12 cellular contexts compared by ENCODE assay signal in the genomic region with DNA sequence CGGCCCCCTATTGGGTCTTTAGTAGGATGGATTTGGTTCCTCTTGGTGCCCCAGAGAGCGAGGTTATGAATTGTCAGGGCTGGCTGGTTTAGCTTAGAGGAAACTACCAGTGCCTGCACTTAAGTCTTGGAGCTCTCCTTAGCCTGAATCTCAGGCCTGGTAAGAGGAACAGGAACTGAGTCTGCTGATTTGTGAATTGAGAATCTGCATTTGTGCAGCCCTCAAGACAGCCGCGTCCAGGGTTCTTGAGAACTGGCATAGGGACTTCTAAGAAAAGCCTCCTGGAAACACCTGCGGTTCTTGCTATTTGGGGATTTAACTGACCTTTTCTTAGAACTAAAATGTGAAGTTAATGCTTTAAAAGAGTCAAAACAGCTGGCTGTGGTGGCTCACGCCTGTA. TPM values are rescaled to one million over a fixed set of nuclear protein-coding genes. Genes with fewer than 3 reads are reported as not detected.
DNase-seq lines count a peak whose midpoint lies in the region; ATAC-seq and TF ChIP-seq lines count a peak whose summit lies in the region.
"Had no signal": no experiment of that assay in that cellular context is flagged by ENCODE, and none has a peak within 500 bp of the region (broad histone marks: within the 10 kb centered on the region; RNA-seq: fewer than 3 reads in every experiment).

No MANE protein-coding gene starts in this region.

- H3K18ac ChIP-seq in neuronal stem cell (ENCODE audit: low read length), result no peak overlapping the region

- POLR2A ChIA-PET in MCF 10A (lab: Yijun Ruan, JAX), result interaction anchor here (0.7 to 2.4 kb wide), 2 partner anchors 10 to 807 kb away, joined by 3 to 14 read pairs; no protein-coding TSS in a partner anchor

- H3K9me3 Mint-ChIP-seq in MCF 10A (ENCODE audit: unreplicated experiment) (no peaks in the 10 kb centered on the region), endothelial cell (ENCODE audit: unreplicated experiment) (no peaks in the 10 kb centered on the region), type B pancreatic cell (no peaks in the 10 kb centered on the region)
- no peaks in the 10 kb centered on the region for H3K9me3 Mint-ChIP-seq in T-helper 1 cell treated with Interleukin-12 subunit alpha and Interleukin-12 subunit beta and Interleukin-4 antibody, amounts not matched to agents 30 μg/mL and 1 μg/mL, for 36 hours

- no peak for DNase-seq in MCF 10A (ENCODE audit: unreplicated experiment)
- DNase-seq in mammary epithelial cell, result no peak
- DNase-seq in endothelial cell (ENCODE audit: low spot score), result no peak
- no peak for DNase-seq in type B pancreatic cell (ENCODE audit: extremely low spot score, unreplicated experiment)
- no peak for DNase-seq in COR-L47 (lab: John Stamatoyannopoulos, UW)
- DNase-seq in neuronal stem cell (ENCODE audit: low spot score), result no peak
- DNase-seq: stimulated activated CD4-positive, alpha-beta T cell treated with anti-CD3 and anti-CD28 coated beads, Interleukin-12 subunit alpha, Interleukin-12 subunit beta, amount 100 ng/mL, for 4 hours; stomach had no signal

- dilution Hi-C loops in mammary epithelial cell (cut with HindIII; ENCODE audit: low sequenced_read_pairs), result no loop called here

- H3K36me3 ChIP-seq in mammary epithelial cell (ENCODE audit: insufficient read depth, low read length) (no peaks in the 10 kb centered on the region), neuronal stem cell (replicated peaks in 1 of 2; ENCODE audit: control insufficient read depth in 2 of 2, insufficient read depth in 2 of 2, low read length in 2 of 2) (peaks cover 18 to 47% of the 10 kb centered on the region in 2 donors)

- H3K36me3 Mint-ChIP-seq in MCF 10A (ENCODE audit: insufficient read depth, unreplicated experiment), result peaks cover 40% of the 10 kb centered on the region
- H3K36me3 Mint-ChIP-seq in T-helper 1 cell treated with Interleukin-12 subunit alpha and Interleukin-12 subunit beta and Interleukin-4 antibody, amounts not matched to agents 30 μg/mL and 1 μg/mL, for 36 hours (ENCODE audit: low read depth), result peaks cover 24% of the 10 kb centered on the region
- peaks cover 27% of the 10 kb centered on the region for H3K36me3 Mint-ChIP-seq in endothelial cell (ENCODE audit: low read depth, unreplicated experiment)
- peaks cover 4% of the 10 kb centered on the region for H3K36me3 Mint-ChIP-seq in type B pancreatic cell

- H2AFZ ChIP-seq in mammary epithelial cell (ENCODE audit: low read depth, low read length), result no peak overlapping the region
- H2AFZ ChIP-seq in neuronal stem cell (ENCODE audit: low read length), result no peak overlapping the region

- H4K8ac ChIP-seq in neuronal stem cell (ENCODE audit: low read depth, low read length), result no peak overlapping the region

- no peak for TF ChIP-seq CTCF in MCF 10A (IDR thresholded peaks at IDR 0.05; ENCODE audit: unreplicated experiment)
- no peak for TF ChIP-seq CTCF in mammary epithelial cell (conservative IDR thresholded peaks at IDR 0.05 in 1 of 2, IDR thresholded peaks at IDR 0.05 in 1 of 2; ENCODE audit: extremely low read depth in 1 of 2, insufficient read depth in 1 of 2, low read depth in 1 of 2, low read length in 2 of 2)
- no peak for TF ChIP-seq CTCF in endothelial cell (IDR thresholded peaks at IDR 0.05; ENCODE audit: unreplicated experiment)
- no peak for TF ChIP-seq CTCF in type B pancreatic cell (conservative IDR thresholded peaks at IDR 0.05)

- H3K27ac ChIP-seq in mammary epithelial cell (ENCODE audit: insufficient read depth, low read depth, low read length), result no peak overlapping the region
- H3K27ac ChIP-seq in neuronal stem cell (replicated peaks; ENCODE audit: low read length), result no peak overlapping the region
- H3K27ac ChIP-seq: SJSA1 had no signal

- H3K9ac ChIP-seq in mammary epithelial cell (ENCODE audit: insufficient read depth, low read length) (no peak overlapping the region), neuronal stem cell (ENCODE audit: low read depth, low read length, poor library complexity) (no peak overlapping the region)

- no peak overlapping the region for H2BK5ac ChIP-seq in neuronal stem cell (ENCODE audit: low read length)

- peaks cover 11% of the 10 kb centered on the region for H3K4me1 Mint-ChIP-seq in MCF 10A (ENCODE audit: insufficient read depth, unreplicated experiment)
- peaks cover 32% of the 10 kb centered on the region for H3K4me1 Mint-ChIP-seq in T-helper 1 cell treated with Interleukin-12 subunit alpha and Interleukin-12 subunit beta and Interleukin-4 antibody, amounts not matched to agents 30 μg/mL and 1 μg/mL, for 36 hours (ENCODE audit: low read depth)
- H3K4me1 Mint-ChIP-seq in endothelial cell (ENCODE audit: unreplicated experiment), result peaks cover 33% of the 10 kb centered on the region
- H3K4me1 Mint-ChIP-seq in type B pancreatic cell (ENCODE audit: unreplicated experiment), result peaks cover 7% of the 10 kb centered on the region

- peaks cover 52% of the 10 kb centered on the region for H3K79me2 ChIP-seq in mammary epithelial cell (ENCODE audit: insufficient read depth, low read length)

- no peak overlapping the region for H2BK120ac ChIP-seq in neuronal stem cell (ENCODE audit: low read depth, low read length)

- H4K20me1 ChIP-seq in mammary epithelial cell (ENCODE audit: insufficient read depth, low read length), result no peaks in the 10 kb centered on the region

- no peaks in the 10 kb centered on the region for H3K9me3 ChIP-seq in mammary epithelial cell (replicated peaks; ENCODE audit: insufficient read depth, low read length)
- H3K9me3 ChIP-seq in neuronal stem cell (replicated peaks in 1 of 2; ENCODE audit: control insufficient read depth in 2 of 2, insufficient read depth in 1 of 2, low read depth in 1 of 2, low read length in 2 of 2), result no peaks in the 10 kb centered on the region
- H3K9me3 ChIP-seq: SJSA1, stomach had no signal

- H4K91ac ChIP-seq in neuronal stem cell (ENCODE audit: low read depth, low read length, poor library complexity), result no peak overlapping the region

- no peaks in the 10 kb centered on the region for H3K27me3 Mint-ChIP-seq in MCF 10A (ENCODE audit: insufficient read depth, unreplicated experiment)
- H3K27me3 Mint-ChIP-seq in T-helper 1 cell treated with Interleukin-12 subunit alpha and Interleukin-12 subunit beta and Interleukin-4 antibody, amounts not matched to agents 30 μg/mL and 1 μg/mL, for 36 hours (ENCODE audit: low read depth), result no peaks in the 10 kb centered on the region
- H3K27me3 Mint-ChIP-seq in endothelial cell (ENCODE audit: unreplicated experiment), result peaks cover 9% of the 10 kb centered on the region
- H3K27me3 Mint-ChIP-seq in type B pancreatic cell, result no peaks in the 10 kb centered on the region

- H3K27ac Mint-ChIP-seq in MCF 10A (ENCODE audit: low read depth, unreplicated experiment), result no peak overlapping the region
- H3K27ac Mint-ChIP-seq in T-helper 1 cell treated with Interleukin-12 subunit alpha and Interleukin-12 subunit beta and Interleukin-4 antibody, amounts not matched to agents 30 μg/mL and 1 μg/mL, for 36 hours, result peak overlapping the region; percentile 78
- H3K27ac Mint-ChIP-seq in endothelial cell (ENCODE audit: unreplicated experiment), result peak overlapping the region; percentile 97
- H3K27ac Mint-ChIP-seq in type B pancreatic cell, result no peak overlapping the region

- no peak overlapping the region for H2BK15ac ChIP-seq in neuronal stem cell (ENCODE audit: low read length)

- in situ Hi-C loops in mammary epithelial cell (cut with MboI; ENCODE audit: low sequenced_read_pairs in 2 of 2), result no loop called here

- BruUV-seq in MCF 10A (replicated peaks; lab: Mats Ljungman, UMichigan), result no TSS peak
- BruUV-seq in mammary epithelial cell (replicated peaks; lab: Mats Ljungman, UMichigan), result no TSS peak

- H3K27me3 ChIP-seq in mammary epithelial cell (ENCODE audit: insufficient read depth, low read length), result no peaks in the 10 kb centered on the region
- no peaks in the 10 kb centered on the region for H3K27me3 ChIP-seq in neuronal stem cell (ENCODE audit: control insufficient read depth in 3 of 3, insufficient read depth in 3 of 3, low read depth in 1 of 3, low read length in 3 of 3)
- H3K27me3 ChIP-seq: SJSA1, stomach had no signal

- CTCF ChIA-PET in MCF 10A (lab: Yijun Ruan, JAX) (no interaction called here), mammary epithelial cell (lab: Charles Lee; ENCODE audit: low non-redundant PET) (no interaction called here)

- H3K4me2 ChIP-seq in mammary epithelial cell (ENCODE audit: insufficient read depth, low read depth, low read length) (no peak overlapping the region), neuronal stem cell (ENCODE audit: insufficient read depth, low read length, poor library complexity, severe bottlenecking) (no peak overlapping the region)

- intact Hi-C loops in MCF 10A (cut with micrococcal nuclease), result no loop called here
- intact Hi-C loops in mammary epithelial cell (cut with micrococcal nuclease), result loop anchor here (5.0 kb wide), 1 partner anchor 55 kb away; no protein-coding TSS in a partner anchor

- ATAC-seq in GM19467 (IDR thresholded peaks at IDR 0.05; ENCODE audit: unreplicated experiment), result no peak

- no peak overlapping the region for H2AK5ac ChIP-seq in neuronal stem cell (ENCODE audit: low read depth, low read length)

- H3K14ac ChIP-seq in neuronal stem cell (ENCODE audit: low read length), result no peak overlapping the region

- H3K4me3 ChIP-seq in mammary epithelial cell (replicated peaks in 1 of 3; ENCODE audit: insufficient read depth in 1 of 3, low read depth in 2 of 3, low read length in 3 of 3) (no peak overlapping the region), neuronal stem cell (ENCODE audit: low read length in 2 of 2) (no peak overlapping the region)

- H3K4ac ChIP-seq in neuronal stem cell (ENCODE audit: low read length), result no peak overlapping the region

- H3K4me1 ChIP-seq in mammary epithelial cell (ENCODE audit: insufficient read depth, low read length) (peaks cover 5% of the 10 kb centered on the region), neuronal stem cell (ENCODE audit: control insufficient read depth in 2 of 2, insufficient read depth in 1 of 2, low read depth in 1 of 2, low read length in 2 of 2) (peaks cover 5 to 6% of the 10 kb centered on the region in 2 donors)

- H3K23ac ChIP-seq in neuronal stem cell (ENCODE audit: low read depth, low read length, poor library complexity), result no peak overlapping the region

- H3K79me1 ChIP-seq in neuronal stem cell (ENCODE audit: low read depth, low read length), result peaks cover 10% of the 10 kb centered on the region

- H2BK12ac ChIP-seq in neuronal stem cell (ENCODE audit: low read length), result no peak overlapping the region

- WGBS in mammary epithelial cell (ENCODE audit: low coverage, missing lambda C conversion rate), result 94% methylated on average over 6 of the region's 6 CpGs
- WGBS in neuronal stem cell (ENCODE audit: extremely low coverage in 2 of 2, insufficient read length in 2 of 2, insufficient replicate concordance in 1 of 2), 2 donors, result no CpG with 5 or more reads among the region's 6 CpGs

- H3K4me3 Mint-ChIP-seq in MCF 10A (ENCODE audit: unreplicated experiment) (peak overlapping the region; percentile 93), endothelial cell (ENCODE audit: unreplicated experiment) (peak overlapping the region; percentile 98), type B pancreatic cell (peak overlapping the region; percentile 94)
- H3K4me3 Mint-ChIP-seq in T-helper 1 cell treated with Interleukin-12 subunit alpha and Interleukin-12 subunit beta and Interleukin-4 antibody, amounts not matched to agents 30 μg/mL and 1 μg/mL, for 36 hours, result peak overlapping the region; percentile 95

RNA-seq across cellular contexts. Expression of a gene that starts 1.7 kb away (rescaled TPM):
- total RNA-seq in MCF 10A (2022) (34.1 and 41.4 TPM in 2 replicates), mammary epithelial cell (10 to 100 TPM; 55.1 to 75.8 TPM), endothelial cell (ENCODE audit: unreplicated experiment) (192 TPM), type B pancreatic cell (ENCODE audit: low replicate concordance) (45.9 and 48.2 TPM in 2 replicates)
- polyA plus RNA-seq in mammary epithelial cell, result 67.3 TPM
- 52.4 TPM for polyA minus RNA-seq in mammary epithelial cell
- 38.4 TPM for polyA plus RNA-seq in neuronal stem cell (2013, experiment 1 of 2)
- polyA plus RNA-seq in neuronal stem cell (2013, experiment 2 of 2), result 38.2 TPM

RNA-seq across cellular contexts. Expression of a gene that starts 5.0 kb away (rescaled TPM):
- total RNA-seq in MCF 10A (2022) (not detected in 2 replicates), mammary epithelial cell (not detected), endothelial cell (ENCODE audit: unreplicated experiment) (not detected), type B pancreatic cell (ENCODE audit: low replicate concordance) (not detected in 2 replicates)
- not detected for polyA plus RNA-seq in mammary epithelial cell
- polyA minus RNA-seq in mammary epithelial cell, result not detected
- 0.17 TPM for polyA plus RNA-seq in neuronal stem cell (2013, experiment 1 of 2)
- polyA plus RNA-seq in neuronal stem cell (2013, experiment 2 of 2), result 0.10 TPM
- total RNA-seq: dermis microvascular lymphatic vessel endothelial cell, SJSA1, stomach had no signal

Comparison
In these comparisons a context has a peak if more than half of its experiments do, and no peak if none do; other contexts are left out.
1. H3K27ac Mint-ChIP-seq: peak in T-helper 1 cell treated with Interleukin-12 subunit alpha and Interleukin-12 subunit beta and Interleukin-4 antibody, amounts not matched to agents 30 μg/mL and 1 μg/mL, for 36 hours (single experiment) and endothelial cell (single experiment); none in MCF 10A (single experiment) and type B pancreatic cell (single experiment).
2. Peak in every context shown above with its lines, with median percentiles within 50 percentile points of each other: H3K4me3 Mint-ChIP-seq.